11 cellular contexts compared by ENCODE assay signal in genomic region chr1:107390076-107390420, GRCh38.
"Had no signal": no experiment of that assay in that cellular context is flagged by ENCODE, and none has a peak within 500 bp of the region (broad histone marks: within the 10 kb centered on the region; RNA-seq: fewer than 3 reads in every experiment).

No MANE protein-coding gene starts in this region.

- DNase-seq: activated CD4-positive, alpha-beta T cell treated with anti-CD3 and anti-CD28 coated beads, Interleukin-2, amount 10 ng/mL, durations not matched to agents 24 days and 14 days; activated CD8-positive, alpha-beta memory T cell treated with anti-CD3 and anti-CD28 coated beads for 24 hours; activated naive CD4-positive, alpha-beta T cell treated with anti-CD3 and anti-CD28 coated beads, Interleukin-2, amount 10 ng/mL, durations not matched to agents 7 days and 5 days; body of pancreas; erythroblast; islet precursor cell; left ventricle myocardium superior; retina; stimulated activated CD4-positive, alpha-beta T cell treated with anti-CD3 and anti-CD28 coated beads, Interleukin-4, amount 100 ng/mL, for 1 hour had no signal

- H3K4me1 Mint-ChIP-seq: activated CD4-positive, alpha-beta T cell treated with anti-CD3 and anti-CD28 coated beads, Interleukin-2, amount 10 ng/mL, durations not matched to agents 24 days and 14 days; activated naive CD4-positive, alpha-beta T cell treated with anti-CD3 and anti-CD28 coated beads, Interleukin-2, amount 10 ng/mL, durations not matched to agents 7 days and 5 days; central memory CD8-positive, alpha-beta T cell had no signal

- ATAC-seq: body of pancreas, left ventricle myocardium superior had no signal

- H3K27ac Mint-ChIP-seq: activated CD4-positive, alpha-beta T cell treated with anti-CD3 and anti-CD28 coated beads, Interleukin-2, amount 10 ng/mL, durations not matched to agents 24 days and 14 days; activated naive CD4-positive, alpha-beta T cell treated with anti-CD3 and anti-CD28 coated beads, Interleukin-2, amount 10 ng/mL, durations not matched to agents 7 days and 5 days had no signal

- H3K9me3 ChIP-seq: body of pancreas, neutrophil had no signal

- H3K9me3 Mint-ChIP-seq: activated naive CD4-positive, alpha-beta T cell treated with anti-CD3 and anti-CD28 coated beads, Interleukin-2, amount 10 ng/mL, durations not matched to agents 7 days and 5 days had no signal

- H3K36me3 Mint-ChIP-seq: activated naive CD4-positive, alpha-beta T cell treated with anti-CD3 and anti-CD28 coated beads, Interleukin-2, amount 10 ng/mL, durations not matched to agents 7 days and 5 days had no signal

- H3K4me3 Mint-ChIP-seq: activated CD4-positive, alpha-beta T cell treated with anti-CD3 and anti-CD28 coated beads, Interleukin-2, amount 10 ng/mL, durations not matched to agents 24 days and 14 days; activated naive CD4-positive, alpha-beta T cell treated with anti-CD3 and anti-CD28 coated beads, Interleukin-2, amount 10 ng/mL, durations not matched to agents 7 days and 5 days; central memory CD8-positive, alpha-beta T cell had no signal

- H3K4me1 ChIP-seq: body of pancreas had no signal

- H3K4me3 ChIP-seq: body of pancreas had no signal

- H3K27me3 ChIP-seq: body of pancreas, neutrophil had no signal

- H3K36me3 ChIP-seq: neutrophil had no signal

- H3K27me3 Mint-ChIP-seq: activated CD4-positive, alpha-beta T cell treated with anti-CD3 and anti-CD28 coated beads, Interleukin-2, amount 10 ng/mL, durations not matched to agents 24 days and 14 days; activated naive CD4-positive, alpha-beta T cell treated with anti-CD3 and anti-CD28 coated beads, Interleukin-2, amount 10 ng/mL, durations not matched to agents 7 days and 5 days had no signal

- H3K27ac ChIP-seq: body of pancreas, neutrophil had no signal
